13 cellular contexts compared by ENCODE assay signal in genomic region chr7:30912986-30913671, GRCh38. TPM values are rescaled to one million over a fixed set of nuclear protein-coding genes. Genes with fewer than 3 reads are reported as not detected.
DNase-seq lines count a peak whose midpoint lies in the region; ATAC-seq and TF ChIP-seq lines count a peak whose summit lies in the region.
"Had no signal": no experiment of that assay in that cellular context is flagged by ENCODE, and none has a peak within 500 bp of the region (broad histone marks: within the 10 kb centered on the region; RNA-seq: fewer than 3 reads in every experiment).

No MANE protein-coding gene starts in this region.

- 36 to 46% methylated on average over 11 of the region's 11 CpGs for WGBS in heart right ventricle, 2 donors
- WGBS in psoas muscle, 3 donors = 31 to 41% (median 40%) methylated on average over 10 to 11 of the region's 11 CpGs

- TF ChIP-seq CTCF in heart right ventricle (IDR thresholded peaks at IDR 0.05) = no peak
- TF ChIP-seq CTCF in right atrium auricular region (IDR thresholded peaks at IDR 0.05) = no peak
- TF ChIP-seq CTCF in psoas muscle (IDR thresholded peaks at IDR 0.05) = no peak

- H3K4me1 ChIP-seq in heart right ventricle (peaks cover 30 to 96% (median 74%) of the 10 kb centered on the region in 9 donors), right atrium auricular region (peaks cover 0 to 98% of the 10 kb centered on the region in 2 donors), psoas muscle (peaks cover 5% of the 10 kb centered on the region)
- H3K4me1 ChIP-seq: HAP-1 had no signal

- ATAC-seq in heart right ventricle (no peak), psoas muscle (peak in 1 of 4 donors; percentile 30), GM21526 (IDR thresholded peaks at IDR 0.05; ENCODE audit: low FRiP score, unreplicated experiment) (no peak)

- H3K4me3 ChIP-seq in heart right ventricle (peak overlapping the region; percentile 30 to 70 (median 54)), right atrium auricular region (peak overlapping the region; percentile 44 to 54), psoas muscle (peak overlapping the region; percentile 60)
- H3K4me3 ChIP-seq: HAP-1, SJSA1 had no signal

- no peaks in the 10 kb centered on the region for H3K9me3 ChIP-seq in heart right ventricle
- H3K9me3 ChIP-seq in right atrium auricular region = no peaks in the 10 kb centered on the region
- H3K9me3 ChIP-seq in psoas muscle = no peaks in the 10 kb centered on the region
- H3K9me3 ChIP-seq: HAP-1, SJSA1 had no signal

- DNase-seq in heart right ventricle = peak in 1 of 2 donors; percentile 16
- no peak for DNase-seq in cardiac septum (ENCODE audit: low spot score)
- DNase-seq in right atrium auricular region (ENCODE audit: low spot score) = no peak
- no peak for DNase-seq in psoas muscle
- DNase-seq in NCI-H1105 (lab: John Stamatoyannopoulos, UW) = no peak
- no peak for DNase-seq in SW 1271 (lab: John Stamatoyannopoulos, UW)
- DNase-seq in globus pallidus (ENCODE audit: low spot score) = no peak
- DNase-seq: activated CD4-positive, alpha-beta T cell treated with anti-CD3 and anti-CD28 coated beads for 4 hours; DMS53 had no signal

- H3K27ac ChIP-seq in heart right ventricle = peak overlapping the region; percentile 69 to 91 (median 85)
- H3K27ac ChIP-seq in right atrium auricular region = peak overlapping the region; percentile 82 to 94
- no peak overlapping the region for H3K27ac ChIP-seq in psoas muscle
- H3K27ac ChIP-seq: SJSA1 had no signal

- H3K27me3 ChIP-seq in heart right ventricle = no peaks in the 10 kb centered on the region
- no peaks in the 10 kb centered on the region for H3K27me3 ChIP-seq in right atrium auricular region
- H3K27me3 ChIP-seq in psoas muscle (ENCODE audit: insufficient read depth in 3 of 3, low read length in 2 of 3) = no peaks in the 10 kb centered on the region
- H3K27me3 ChIP-seq: SJSA1 had no signal

- intact Hi-C loops in heart right ventricle (cut with DNase I) (loop anchor here in 3 of 10 donors (5.0 to 10.0 kb wide), 3 partner anchors 88 to 98 kb away; no protein-coding TSS in a partner anchor), cardiac septum (cut with DNase I) (loop anchor here (5.0 kb wide), 1 partner anchor 161 kb away; the partner anchor contains the start of gene INMT), psoas muscle (cut with DNase I) (no loop called here)

- no peaks in the 10 kb centered on the region for H3K36me3 ChIP-seq in heart right ventricle
- no peaks in the 10 kb centered on the region for H3K36me3 ChIP-seq in right atrium auricular region
- H3K36me3 ChIP-seq in psoas muscle (ENCODE audit: insufficient read depth in 1 of 2, low read depth in 1 of 2) = no peaks in the 10 kb centered on the region
- H3K36me3 ChIP-seq: HAP-1, SJSA1 had no signal

RNA-seq across cellular contexts. Expression of gene AQP1, which starts 1.5 kb away (rescaled TPM):
- total RNA-seq in heart right ventricle = 100 to 1,000 TPM; 101 to 274 (median 171) TPM
- polyA plus RNA-seq in heart right ventricle = 100 to 1,000 TPM; 211 to 245 TPM
- 155 TPM for total RNA-seq in cardiac septum
- total RNA-seq in right atrium auricular region = 100 to 1,000 TPM; 353 to 517 TPM
- 100 to 1,000 TPM in 2 of 4 donors, 10 to 100 TPM in 2; 76.1 to 229 (median 110) TPM for total RNA-seq in psoas muscle
- polyA plus RNA-seq in psoas muscle = 100 to 1,000 TPM in 1 of 3 donors, 10 to 100 TPM in 2; 75.0 to 130 (median 97.8) TPM

RNA-seq across cellular contexts. Expression of gene GHRHR, which starts 50.6 kb away (rescaled TPM):
- total RNA-seq in heart right ventricle (not detected), cardiac septum (not detected), right atrium auricular region (not detected), psoas muscle (not detected)
- polyA plus RNA-seq in heart right ventricle (not detected), psoas muscle (under 1 TPM in 2 of 3 donors, not detected in 1; 0.03 to 0.16 TPM)
- total RNA-seq: progenitor cell of endocrine pancreas, SJSA1 had no signal
